In genomic region chr19:54208784-54209057, GRCh38 we compare ENCODE assay signal across 8 cellular contexts. TPM values are rescaled to one million over a fixed set of nuclear protein-coding genes. Genes with fewer than 3 reads are reported as not detected.
DNase-seq lines count a peak whose midpoint lies in the region; ATAC-seq lines count a peak whose summit lies in the region.

No MANE protein-coding gene starts in this region.

- 81 to 82% methylated on average over 8 of the region's 8 CpGs for WGBS in mesodermal cell (ENCODE audit: insufficient coverage in 2 of 2), 2 experiments

- H3K27ac ChIP-seq in angular gyrus (ENCODE audit: low read depth, low read length) (peak overlapping the region; percentile 95), mesodermal cell (ENCODE audit: low read depth, low read length, severe bottlenecking) (peak overlapping the region; percentile 49)

- peaks cover 56% of the 10 kb centered on the region for H3K36me3 ChIP-seq in mesodermal cell (ENCODE audit: control insufficient read depth, insufficient read depth, low read length)

- no peaks in the 10 kb centered on the region for H3K9me3 ChIP-seq in mesodermal cell (ENCODE audit: control insufficient read depth, low read length)

- no peak overlapping the region for H3K4me3 ChIP-seq in mesodermal cell (ENCODE audit: extremely low read depth, insufficient read depth, low read length, poor library complexity, severe bottlenecking)

- peaks cover 12% of the 10 kb centered on the region for H3K4me1 ChIP-seq in mesodermal cell (ENCODE audit: control insufficient read depth, insufficient read depth, low read length, poor library complexity, severe bottlenecking)

- DNase-seq in stimulated activated CD4-positive, alpha-beta T cell treated with anti-CD3 and anti-CD28 coated beads, Interleukin-1b, Interleukin-23, amount 100 ng/mL, for 48 hours, result peak; percentile 31
- DNase-seq in stimulated activated CD4-positive, alpha-beta T cell treated with anti-CD3 and anti-CD28 coated beads, Interleukin-12 subunit alpha, Interleukin-12 subunit beta, amount 100 ng/mL, for 4 hours, result no peak
- DNase-seq in mucosa of gallbladder (ENCODE audit: low spot score), result no peak
- no peak for DNase-seq in nucleus accumbens (lab: John Stamatoyannopoulos, UW)
- DNase-seq in germinal center (ENCODE audit: low spot score), result no peak

- no peak for ATAC-seq in GM21390 (IDR thresholded peaks at IDR 0.05; ENCODE audit: unreplicated experiment)

RNA-seq across cellular contexts. Expression of gene RPS9, which starts 8.1 kb away (rescaled TPM):
- 1,693 TPM for polyA plus RNA-seq in mesodermal cell (2013, experiment 1 of 2)
- 1,592 TPM for polyA plus RNA-seq in mesodermal cell (2013, experiment 2 of 2)
- total RNA-seq in mucosa of gallbladder, result 1,008 TPM

RNA-seq across cellular contexts. Expression of gene LILRB3, which starts 14.1 kb away (rescaled TPM):
- not detected for polyA plus RNA-seq in mesodermal cell (2013, experiment 1 of 2)
- polyA plus RNA-seq in mesodermal cell (2013, experiment 2 of 2), result not detected
- total RNA-seq in mucosa of gallbladder, result 3.1 TPM

RNA-seq across cellular contexts. Expression of gene TSEN34, which starts 17.6 kb away (rescaled TPM):
- 54.2 TPM for polyA plus RNA-seq in mesodermal cell (2013, experiment 1 of 2)
- polyA plus RNA-seq in mesodermal cell (2013, experiment 2 of 2), result 41.3 TPM
- 62.6 TPM for total RNA-seq in mucosa of gallbladder

RNA-seq across cellular contexts. Expression of gene MBOAT7, which starts 19.3 kb away (rescaled TPM):
- 240 TPM for polyA plus RNA-seq in mesodermal cell (2013, experiment 1 of 2)
- polyA plus RNA-seq in mesodermal cell (2013, experiment 2 of 2), result 192 TPM
- total RNA-seq in mucosa of gallbladder, result 263 TPM

RNA-seq across cellular contexts. Expression of gene LILRA6, which starts 33.9 kb away (rescaled TPM):
- not detected for polyA plus RNA-seq in mesodermal cell (2013, experiment 1 of 2)
- polyA plus RNA-seq in mesodermal cell (2013, experiment 2 of 2), result not detected
- 0.95 TPM for total RNA-seq in mucosa of gallbladder
